In the genomic region with DNA sequence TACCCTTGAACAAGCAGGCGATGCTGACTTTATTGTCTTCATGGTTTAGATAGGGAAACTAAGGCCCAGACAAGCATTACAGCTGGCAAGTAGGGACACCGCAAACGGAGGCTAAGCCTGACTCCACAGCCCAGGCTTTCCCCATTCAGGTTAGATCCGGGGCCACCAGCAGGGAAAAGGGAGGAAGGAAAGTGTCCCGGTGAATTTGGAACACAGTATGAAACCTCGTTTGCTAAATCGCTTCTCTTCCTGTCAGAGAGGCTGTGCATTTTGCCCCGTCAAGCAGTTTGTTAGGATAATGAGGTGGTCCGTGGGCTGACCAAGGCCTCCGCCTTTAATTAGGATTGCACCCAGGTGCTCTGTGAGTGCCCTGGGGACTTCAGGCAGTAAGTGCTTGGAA, we compare ENCODE assay signal across 2 cellular contexts.
TF ChIP-seq lines count a peak whose summit lies in the region.

No MANE protein-coding gene starts in this region.

TF ChIP-seq in HCT116, 20 proteins besides CTCF, POLR2A, EP300 and RAD21:
- no peak for TF ChIP-seq YY1 (IDR thresholded peaks at IDR 0.05; ENCODE audit: extremely low read depth, insufficient replicate concordance, low read depth, low read length)
- no peak for TF ChIP-seq EZH2 (IDR thresholded peaks at IDR 0.05)
- TF ChIP-seq, protein P1, sequence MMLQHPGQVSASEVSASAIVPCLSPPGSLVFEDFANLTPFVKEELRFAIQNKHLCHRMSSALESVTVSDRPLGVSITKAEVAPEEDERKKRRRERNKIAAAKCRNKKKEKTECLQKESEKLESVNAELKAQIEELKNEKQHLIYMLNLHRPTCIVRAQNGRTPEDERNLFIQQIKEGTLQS (IDR thresholded peaks at IDR 0.05) = no peak
- TF ChIP-seq SP1 (IDR thresholded peaks at IDR 0.05; ENCODE audit: low read depth) = no peak
- TF ChIP-seq ZNF274 (IDR thresholded peaks at IDR 0.05; ENCODE audit: low read depth, low read length) = no peak
- TF ChIP-seq FOSL1 (IDR thresholded peaks at IDR 0.05; ENCODE audit: low read depth) = no peak
- no peak for TF ChIP-seq SIN3A (IDR thresholded peaks at IDR 0.05; ENCODE audit: low read depth)
- no peak for TF ChIP-seq TCF7L2 (IDR thresholded peaks at IDR 0.05; ENCODE audit: borderline replicate concordance, extremely low read depth, insufficient read depth, insufficient read length)
- no peak for TF ChIP-seq SRF (IDR thresholded peaks at IDR 0.05; ENCODE audit: low read depth)
- TF ChIP-seq ELF1 (IDR thresholded peaks at IDR 0.05; ENCODE audit: borderline replicate concordance, low read depth) = no peak
- no peak for TF ChIP-seq JUND (IDR thresholded peaks at IDR 0.05)
- no peak for TF ChIP-seq CBX3 (IDR thresholded peaks at IDR 0.05; ENCODE audit: low read depth)
- no peak for TF ChIP-seq EZH2phosphoT487 (IDR thresholded peaks at IDR 0.05; ENCODE audit: borderline replicate concordance)
TF ChIP-seq in HCT116: peak in this region for 0.

TF ChIP-seq in H1, 55 proteins besides CTCF, POLR2A, EP300 and RAD21:
- no peak for TF ChIP-seq SIN3A (conservative IDR thresholded peaks at IDR 0.05 in 1 of 2, IDR thresholded peaks at IDR 0.05 in 1 of 2; ENCODE audit: low read depth in 1 of 2, low read length in 2 of 2)
- no peak for TF ChIP-seq PHF8 (conservative IDR thresholded peaks at IDR 0.05; ENCODE audit: low read depth, low read length)
- TF ChIP-seq SIX5 (IDR thresholded peaks at IDR 0.05; ENCODE audit: low read depth, low read length) = no peak
- no peak for TF ChIP-seq EZH2 (IDR thresholded peaks at IDR 0.05; ENCODE audit: low read depth, low read length, severe bottlenecking)
- no peak for TF ChIP-seq POU5F1 (IDR thresholded peaks at IDR 0.05; ENCODE audit: low read depth, low read length)
- TF ChIP-seq CHD1 (IDR thresholded peaks at IDR 0.05; ENCODE audit: low read depth, low read length) = no peak
